Comparison of ENCODE assay signal across 13 cellular contexts in the genomic region with DNA sequence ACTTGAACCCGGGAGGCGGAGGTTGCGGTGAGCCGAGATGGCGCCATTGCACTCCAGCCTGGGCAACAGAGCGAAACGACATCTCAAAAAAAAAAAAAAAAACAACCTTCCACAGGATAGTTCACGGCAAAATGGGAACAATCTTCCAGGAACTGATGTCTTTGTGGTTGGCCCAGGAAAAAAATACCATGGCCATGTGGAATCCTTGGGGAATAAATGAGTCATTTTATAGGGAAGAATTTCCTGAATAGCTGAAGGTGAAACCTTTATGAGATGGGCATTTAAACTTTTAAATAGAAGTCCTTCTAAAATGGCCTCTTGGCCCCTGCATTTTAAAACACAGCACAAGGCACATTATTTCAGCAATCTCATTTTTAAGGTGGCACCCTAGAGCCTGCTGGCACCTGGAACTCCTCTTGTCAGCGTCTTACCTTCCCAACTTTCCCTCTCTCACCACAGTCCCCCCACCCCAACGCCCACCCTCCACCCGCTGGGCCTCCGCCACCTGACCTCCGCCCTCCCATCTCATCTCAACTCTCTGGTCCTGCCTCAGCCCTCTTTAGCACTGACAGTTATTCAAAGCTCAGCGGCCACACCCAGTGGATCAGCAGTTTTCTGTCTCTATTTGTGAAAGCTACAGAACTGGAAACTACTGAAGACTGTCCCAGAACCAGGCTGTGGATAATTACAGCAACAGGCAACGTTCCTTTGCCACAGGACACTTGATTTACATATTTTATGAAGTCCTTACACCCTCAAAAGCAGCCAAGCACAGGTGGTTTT. TPM values are rescaled to one million over a fixed set of nuclear protein-coding genes. Genes with fewer than 3 reads are reported as not detected.
DNase-seq lines count a peak whose midpoint lies in the region; ATAC-seq, FAIRE-seq and TF ChIP-seq lines count a peak whose summit lies in the region.
"Had no signal": no experiment of that assay in that cellular context is flagged by ENCODE, and none has a peak within 500 bp of the region (broad histone marks: within the 10 kb centered on the region; RNA-seq: fewer than 3 reads in every experiment).

No MANE protein-coding gene starts in this region.

- H3K9me2 ChIP-seq in GM23248 (ENCODE audit: insufficient read depth): no peaks in the 10 kb centered on the region

- H3K27ac ChIP-seq in GM23248 (no peak overlapping the region), smooth muscle cell (ENCODE audit: low read depth) (peak overlapping the region; percentile 44), pancreas (no peak overlapping the region)

- WGBS in GM23248 (ENCODE audit: low coverage in 1 of 2, low lambda C conversion rate in 2 of 2, missing lambda C conversion rate in 2 of 2), 2 experiments: 33 to 38% methylated on average over 13 to 15 of the region's 15 CpGs
- 64% methylated on average over 15 of the region's 15 CpGs for WGBS in smooth muscle cell (ENCODE audit: low lambda C conversion rate)
- 73 to 82% methylated on average over 15 of the region's 15 CpGs for WGBS in pancreas, 2 donors

- no peak for FAIRE-seq in pancreas (lab: Jason Lieb, UNC)

- H3K4me3 Mint-ChIP-seq in naive thymus-derived CD8-positive, alpha-beta T cell: no peak overlapping the region
- H3K4me3 Mint-ChIP-seq in effector memory CD8-positive, alpha-beta T cell: no peak overlapping the region
- H3K4me3 Mint-ChIP-seq: activated naive CD4-positive, alpha-beta T cell treated with anti-CD3 and anti-CD28 coated beads for 36 hours had no signal

- peak; percentile 18 for ATAC-seq in esophagus mucosa
- no peak for ATAC-seq in GM21619 (IDR thresholded peaks at IDR 0.05; ENCODE audit: unreplicated experiment)
- no peak for ATAC-seq in naive thymus-derived CD8-positive, alpha-beta T cell
- ATAC-seq in pancreas: no peak
- no peak for ATAC-seq in effector memory CD8-positive, alpha-beta T cell (replicated peaks)

- H3K4me1 Mint-ChIP-seq in naive thymus-derived CD8-positive, alpha-beta T cell: peaks cover 0 to 16% (median 1%) of the 10 kb centered on the region in 4 donors
- H3K4me1 Mint-ChIP-seq in effector memory CD8-positive, alpha-beta T cell (ENCODE audit: low read depth in 2 of 2): peaks cover 4 to 5% of the 10 kb centered on the region in 2 donors

- no peaks in the 10 kb centered on the region for H3K36me3 Mint-ChIP-seq in naive thymus-derived CD8-positive, alpha-beta T cell
- peaks cover 3% of the 10 kb centered on the region for H3K36me3 Mint-ChIP-seq in effector memory CD8-positive, alpha-beta T cell (ENCODE audit: insufficient read depth)
- H3K36me3 Mint-ChIP-seq: immature natural killer cell had no signal

- no peaks in the 10 kb centered on the region for H3K27me3 Mint-ChIP-seq in naive thymus-derived CD8-positive, alpha-beta T cell
- H3K27me3 Mint-ChIP-seq in effector memory CD8-positive, alpha-beta T cell: no peaks in the 10 kb centered on the region

- H3K4me3 ChIP-seq in GM23248 (peak overlapping the region; percentile 27), smooth muscle cell (no peak overlapping the region), pancreas (no peak overlapping the region)

- no peaks in the 10 kb centered on the region for H3K9me3 Mint-ChIP-seq in naive thymus-derived CD8-positive, alpha-beta T cell
- H3K9me3 Mint-ChIP-seq in effector memory CD8-positive, alpha-beta T cell: no peaks in the 10 kb centered on the region
- H3K9me3 Mint-ChIP-seq: activated naive CD4-positive, alpha-beta T cell treated with anti-CD3 and anti-CD28 coated beads for 36 hours; immature natural killer cell had no signal

- DNase-seq in GM23248 (peak; percentile 73), smooth muscle cell (lab: John Stamatoyannopoulos, UW; ENCODE audit: unreplicated experiment) (no peak), pancreas (no peak)
- DNase-seq in naive thymus-derived CD8-positive, alpha-beta T cell: no peak
- DNase-seq in effector memory CD8-positive, alpha-beta T cell: no peak
- DNase-seq: activated naive CD4-positive, alpha-beta T cell treated with anti-CD3 and anti-CD28 coated beads for 36 hours; DMS153; H7; immature natural killer cell had no signal

- H3K4me2 ChIP-seq in GM23248 (ENCODE audit: unreplicated experiment) (peak overlapping the region; percentile 18), smooth muscle cell (peak overlapping the region; percentile 29)

- H2AFZ ChIP-seq in GM23248: peak overlapping the region; percentile 67
- H2AFZ ChIP-seq in smooth muscle cell (ENCODE audit: low read depth): no peak overlapping the region

- H3K36me3 ChIP-seq in GM23248 (ENCODE audit: low read depth) (no peaks in the 10 kb centered on the region), smooth muscle cell (ENCODE audit: low read depth) (no peaks in the 10 kb centered on the region), pancreas (no peaks in the 10 kb centered on the region)

- no peaks in the 10 kb centered on the region for H4K20me1 ChIP-seq in GM23248 (ENCODE audit: insufficient read depth)
- no peaks in the 10 kb centered on the region for H4K20me1 ChIP-seq in smooth muscle cell (ENCODE audit: low read depth)

- H3F3A ChIP-seq in GM23248 (ENCODE audit: insufficient read depth) (peaks cover 4% of the 10 kb centered on the region; the same call in 1 of the 2 replicates), smooth muscle cell (ENCODE audit: low read depth) (no peaks in the 10 kb centered on the region)

- in situ Hi-C loops in GM23248 (cut with MboI): no loop called here

- H3K9me3 ChIP-seq in GM23248 (ENCODE audit: low read depth) (no peaks in the 10 kb centered on the region), smooth muscle cell (replicated peaks; ENCODE audit: low read depth) (no peaks in the 10 kb centered on the region), pancreas (no peaks in the 10 kb centered on the region)

- no peaks in the 10 kb centered on the region for H3K79me2 ChIP-seq in GM23248 (ENCODE audit: insufficient read depth)
- H3K79me2 ChIP-seq in smooth muscle cell (ENCODE audit: low read depth): no peaks in the 10 kb centered on the region

- no peak for TF ChIP-seq CTCF in smooth muscle cell (IDR thresholded peaks at IDR 0.05; ENCODE audit: borderline replicate concordance, insufficient read depth, poor library complexity, severe bottlenecking)
- TF ChIP-seq CTCF in pancreas (IDR thresholded peaks at IDR 0.05): no peak

- H3K4me1 ChIP-seq in GM23248 (ENCODE audit: insufficient read depth): peaks cover 21% of the 10 kb centered on the region
- no peaks in the 10 kb centered on the region for H3K4me1 ChIP-seq in smooth muscle cell (ENCODE audit: low read depth)
- H3K4me1 ChIP-seq in pancreas: no peaks in the 10 kb centered on the region

- no peak overlapping the region for H3K27ac Mint-ChIP-seq in naive thymus-derived CD8-positive, alpha-beta T cell
- no peak overlapping the region for H3K27ac Mint-ChIP-seq in effector memory CD8-positive, alpha-beta T cell
- H3K27ac Mint-ChIP-seq: activated naive CD4-positive, alpha-beta T cell treated with anti-CD3 and anti-CD28 coated beads for 36 hours had no signal

- H3K27me3 ChIP-seq in GM23248 (replicated peaks; ENCODE audit: insufficient read depth) (no peaks in the 10 kb centered on the region), smooth muscle cell (ENCODE audit: low read depth) (no peaks in the 10 kb centered on the region), pancreas (no peaks in the 10 kb centered on the region)

- H3K9ac ChIP-seq in GM23248: peak overlapping the region; percentile 11; the same call in 1 of the 2 replicates
- H3K9ac ChIP-seq in smooth muscle cell (ENCODE audit: low read depth): no peak overlapping the region

- intact Hi-C loops in pancreas (cut with DNase I): no loop called here

- POLR2A ChIA-PET in naive thymus-derived CD8-positive, alpha-beta T cell (lab: Charles Lee): no interaction called here

TF ChIP-seq in PFSK-1, 5 proteins besides CTCF, POLR2A, EP300 and RAD21:
- TF ChIP-seq TAF1 (IDR thresholded peaks at IDR 0.05; ENCODE audit: borderline replicate concordance, insufficient read depth, low read length) (no peak), SIN3A (IDR thresholded peaks at IDR 0.05; ENCODE audit: borderline replicate concordance, insufficient read depth, low read length) (peak; percentile 47; the same call in 1 of the 2 replicates), FOXP2 (optimal IDR thresholded peaks at IDR 0.05; ENCODE audit: borderline replicate concordance, extremely low read depth, extremely low read length, insufficient read depth) (no peak), POLR2AphosphoS5 (IDR thresholded peaks at IDR 0.05; ENCODE audit: low read depth, low read length) (no peak)
- TF ChIP-seq, protein P1, sequence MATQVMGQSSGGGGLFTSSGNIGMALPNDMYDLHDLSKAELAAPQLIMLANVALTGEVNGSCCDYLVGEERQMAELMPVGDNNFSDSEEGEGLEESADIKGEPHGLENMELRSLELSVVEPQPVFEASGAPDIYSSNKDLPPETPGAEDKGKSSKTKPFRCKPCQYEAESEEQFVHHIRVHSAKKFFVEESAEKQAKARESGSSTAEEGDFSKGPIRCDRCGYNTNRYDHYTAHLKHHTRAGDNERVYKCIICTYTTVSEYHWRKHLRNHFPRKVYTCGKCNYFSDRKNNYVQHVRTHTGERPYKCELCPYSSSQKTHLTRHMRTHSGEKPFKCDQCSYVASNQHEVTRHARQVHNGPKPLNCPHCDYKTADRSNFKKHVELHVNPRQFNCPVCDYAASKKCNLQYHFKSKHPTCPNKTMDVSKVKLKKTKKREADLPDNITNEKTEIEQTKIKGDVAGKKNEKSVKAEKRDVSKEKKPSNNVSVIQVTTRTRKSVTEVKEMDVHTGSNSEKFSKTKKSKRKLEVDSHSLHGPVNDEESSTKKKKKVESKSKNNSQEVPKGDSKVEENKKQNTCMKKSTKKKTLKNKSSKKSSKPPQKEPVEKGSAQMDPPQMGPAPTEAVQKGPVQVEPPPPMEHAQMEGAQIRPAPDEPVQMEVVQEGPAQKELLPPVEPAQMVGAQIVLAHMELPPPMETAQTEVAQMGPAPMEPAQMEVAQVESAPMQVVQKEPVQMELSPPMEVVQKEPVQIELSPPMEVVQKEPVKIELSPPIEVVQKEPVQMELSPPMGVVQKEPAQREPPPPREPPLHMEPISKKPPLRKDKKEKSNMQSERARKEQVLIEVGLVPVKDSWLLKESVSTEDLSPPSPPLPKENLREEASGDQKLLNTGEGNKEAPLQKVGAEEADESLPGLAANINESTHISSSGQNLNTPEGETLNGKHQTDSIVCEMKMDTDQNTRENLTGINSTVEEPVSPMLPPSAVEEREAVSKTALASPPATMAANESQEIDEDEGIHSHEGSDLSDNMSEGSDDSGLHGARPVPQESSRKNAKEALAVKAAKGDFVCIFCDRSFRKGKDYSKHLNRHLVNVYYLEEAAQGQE (IDR thresholded peaks at IDR 0.05; ENCODE audit: insufficient read depth in 1 of 2, low read depth in 2 of 2, low read length in 2 of 2): no peak

RNA-seq across cellular contexts. Expression of a gene that starts 43.1 kb away (rescaled TPM):
- total RNA-seq in GM23248 (2014; rRNA removed; shearing (Covaris generic)): not detected in 2 replicates
- polyA plus RNA-seq in GM23248 (2016; fragmentation: Nextera tagmentation; extraction: Ambion mirVana) (not detected in 2 replicates), smooth muscle cell (not detected in 2 replicates), pancreas (under 1 TPM in 1 of 2 donors, not detected in 1; 0.94 TPM)
- not detected for polyA plus RNA-seq in PFSK-1 (2012; ENCODE audit: insufficient read length, low read depth)
- total RNA-seq in esophagus mucosa (0.48 TPM), smooth muscle cell (not detected in 2 replicates), pancreas (1 to 10 TPM in 1 of 6 donors, not detected in 5; 4.3 TPM)
- not detected for total RNA-seq in naive thymus-derived CD8-positive, alpha-beta T cell
- not detected for polyA plus RNA-seq in naive thymus-derived CD8-positive, alpha-beta T cell
- total RNA-seq: activated naive CD4-positive, alpha-beta T cell treated with anti-CD3 and anti-CD28 coated beads for 36 hours; H7; ureter had no signal
- polyA plus RNA-seq: immature natural killer cell had no signal
